ENCODE assay signal across 22 cellular contexts in the genomic region with DNA sequence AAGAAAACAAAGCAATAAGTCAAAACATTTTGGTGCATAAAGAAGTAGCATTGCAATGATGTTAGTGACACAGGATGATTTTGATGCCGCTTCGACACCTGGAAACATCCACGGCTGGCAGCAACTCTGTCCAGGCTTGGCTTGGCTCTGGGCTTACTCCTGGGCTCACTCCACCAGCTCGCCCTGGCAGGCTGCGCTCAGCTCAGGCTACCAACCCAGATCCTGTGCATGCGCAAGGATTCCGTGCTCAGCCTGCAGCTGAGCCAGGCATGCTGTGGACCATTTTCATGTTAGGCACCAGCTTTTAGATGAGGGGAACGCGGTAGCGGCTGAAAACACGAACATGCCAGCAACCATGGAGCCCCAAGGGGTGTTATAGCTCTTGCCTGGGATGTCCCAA.
"Had no signal": no experiment of that assay in that cellular context is flagged by ENCODE, and none has a peak within 500 bp of the region (broad histone marks: within the 10 kb centered on the region; RNA-seq: fewer than 3 reads in every experiment).

No MANE protein-coding gene starts in this region.

- H3K79me2 ChIP-seq: parathyroid adenoma had no signal

- H3K9ac ChIP-seq: parathyroid adenoma had no signal

- H3K4me3 ChIP-seq: colonic mucosa, heart right ventricle, right atrium auricular region, sigmoid colon, skin epidermis, stomach, thoracic aorta, transverse colon had no signal

- H3K27me3 ChIP-seq: colonic mucosa, foreskin keratinocyte, heart right ventricle, right atrium auricular region, sigmoid colon, stomach, transverse colon had no signal

- FAIRE-seq: endothelial cell of umbilical vein, islet of Langerhans had no signal

- H2AFZ ChIP-seq: parathyroid adenoma had no signal

- H3K27ac ChIP-seq: colonic mucosa, foreskin keratinocyte, heart right ventricle, parathyroid adenoma, right atrium auricular region, sigmoid colon, skin epidermis, stomach, thoracic aorta, transverse colon had no signal

- H3K36me3 ChIP-seq: colonic mucosa, heart right ventricle, right atrium auricular region, sigmoid colon, stomach, thoracic aorta, transverse colon had no signal

- H3K9me3 ChIP-seq: colonic mucosa, right atrium auricular region, sigmoid colon, thoracic aorta, transverse colon had no signal

- DNase-seq: colonic mucosa; dermis blood vessel endothelial cell; effector CD4-positive, alpha-beta T cell; endodermal cell; erythroblast; foreskin keratinocyte; heart right ventricle; mammary epithelial cell; naive B cell; sigmoid colon; stimulated activated CD4-positive, alpha-beta T cell treated with anti-CD3 and anti-CD28 coated beads, Interleukin-2, amount 100 ng/mL, for 24 hours; stimulated activated CD4-positive, alpha-beta T cell treated with anti-CD3 and anti-CD28 coated beads, Interleukin-4, amount 100 ng/mL, for 4 hours; stimulated activated naive CD4-positive, alpha-beta T cell; stomach; transverse colon had no signal

- H3K4me1 ChIP-seq: colonic mucosa, parathyroid adenoma, right atrium auricular region, stomach, transverse colon had no signal

- ATAC-seq: foreskin keratinocyte, left lobe of liver had no signal
